Comparison of ENCODE assay signal across 16 cellular contexts in the genomic region with DNA sequence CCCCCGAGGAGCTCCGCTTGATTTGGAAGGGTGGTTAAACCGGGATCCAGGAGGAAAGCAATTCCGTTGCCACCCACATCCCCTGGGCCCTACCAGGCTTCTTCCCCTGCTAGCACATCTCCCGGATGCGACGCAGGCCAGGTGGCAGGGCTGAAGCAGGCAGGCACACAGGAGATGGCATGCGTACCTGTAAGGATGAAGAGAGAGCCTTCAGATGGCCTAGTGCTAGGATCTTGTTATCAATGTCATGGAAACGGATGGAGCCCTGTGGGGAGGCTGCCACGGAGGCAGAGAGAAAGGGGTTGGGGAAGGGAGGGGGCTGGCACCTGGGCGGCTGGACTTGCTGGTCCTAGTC. TPM values are rescaled to one million over a fixed set of nuclear protein-coding genes. Genes with fewer than 3 reads are reported as not detected.
"Had no signal": no experiment of that assay in that cellular context is flagged by ENCODE, and none has a peak within 500 bp of the region (broad histone marks: within the 10 kb centered on the region; RNA-seq: fewer than 3 reads in every experiment).

No MANE protein-coding gene starts in this region.

- H3K4me1 Mint-ChIP-seq: memory B cell had no signal

- DNase-seq: activated CD4-positive, alpha-beta T cell treated with anti-CD3 and anti-CD28 coated beads, Interleukin-2, amount 50 U/mL, for 48 hours; activated CD4-positive, CD25-positive, alpha-beta regulatory T cell treated with anti-CD3 and anti-CD28 coated beads, Interleukin-2, amount 50 U/mL, for 72 hours; activated naive CD4-positive, alpha-beta T cell; esophagus squamous epithelium; foreskin fibroblast; glutamatergic neuron; left ventricle myocardium inferior; natural killer cell; psoas muscle; right lobe of liver; stimulated activated naive CD4-positive, alpha-beta T cell treated with Interleukin-2 at 50 U/mL for 16 hours had no signal

- H3K36me3 ChIP-seq: ascending aorta, esophagus squamous epithelium, left ventricle myocardium inferior, right lobe of liver, suprapubic skin, upper lobe of left lung had no signal

- H3K9me3 ChIP-seq: ascending aorta, esophagus squamous epithelium, left ventricle myocardium inferior, psoas muscle, right lobe of liver, suprapubic skin, upper lobe of left lung had no signal

- H3K27ac ChIP-seq: ascending aorta, esophagus squamous epithelium, left ventricle myocardium inferior, psoas muscle, right lobe of liver, suprapubic skin, upper lobe of left lung had no signal

- H3K4me3 Mint-ChIP-seq: memory B cell, natural killer cell had no signal

- H3K4me3 ChIP-seq: ascending aorta, esophagus squamous epithelium, left ventricle myocardium inferior, psoas muscle, right lobe of liver, suprapubic skin, upper lobe of left lung had no signal

- H3K27ac Mint-ChIP-seq: memory B cell, natural killer cell had no signal

- H3K4me1 ChIP-seq: psoas muscle had no signal

RNA-seq across cellular contexts. Expression of gene SOX1, which starts 8.5 kb away (rescaled TPM):
- polyA plus RNA-seq: keratinocyte, psoas muscle had no signal
